ENCODE assay signal across 1 cellular context in the genomic region with DNA sequence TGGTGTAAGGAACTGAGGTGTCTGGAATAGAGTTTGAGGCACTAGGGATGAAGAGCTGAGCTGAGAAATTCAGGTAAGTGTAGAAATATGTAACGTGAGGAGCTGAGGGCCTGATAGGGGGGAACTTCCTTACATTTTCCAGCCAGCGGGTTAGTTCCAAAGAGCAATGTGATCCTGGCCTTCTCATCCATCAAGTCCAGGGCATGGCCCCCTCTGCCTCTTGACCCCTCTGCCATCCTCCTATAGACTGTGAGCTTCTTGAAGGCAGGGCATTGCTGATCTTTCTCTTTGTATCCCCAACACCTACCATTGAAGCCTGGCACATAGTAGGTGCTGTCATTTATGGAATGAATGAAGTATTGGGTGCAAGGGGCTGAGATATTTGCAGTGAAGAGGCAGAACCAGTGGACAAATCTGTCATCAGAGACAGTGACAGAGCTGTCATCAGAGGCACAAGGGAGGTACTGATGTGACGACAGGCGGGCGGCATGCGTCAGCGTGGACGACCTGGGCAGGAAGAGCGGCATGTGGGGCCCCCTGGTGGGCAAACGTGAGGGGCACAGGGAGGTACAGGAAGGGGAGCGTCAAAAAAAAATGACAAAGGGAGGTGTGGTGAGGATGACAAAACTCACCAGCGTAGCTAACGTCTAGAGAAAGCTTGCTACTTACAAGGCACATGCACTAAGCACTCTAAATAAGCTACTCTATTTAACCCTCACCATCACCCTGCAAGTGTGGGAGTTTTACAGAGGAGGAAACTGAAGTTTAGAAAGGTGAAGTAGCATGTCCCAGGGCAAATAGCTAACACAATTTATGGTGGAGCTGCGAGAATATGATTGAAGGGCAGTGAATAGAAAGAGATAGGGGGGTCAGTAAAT.
TF ChIP-seq lines count a peak whose summit lies in the region.

No MANE protein-coding gene starts in this region.

TF ChIP-seq in HEK293, 187 proteins besides CTCF, POLR2A, EP300 and RAD21 (continued from another document and continues in another):
- TF ChIP-seq, protein P1, sequence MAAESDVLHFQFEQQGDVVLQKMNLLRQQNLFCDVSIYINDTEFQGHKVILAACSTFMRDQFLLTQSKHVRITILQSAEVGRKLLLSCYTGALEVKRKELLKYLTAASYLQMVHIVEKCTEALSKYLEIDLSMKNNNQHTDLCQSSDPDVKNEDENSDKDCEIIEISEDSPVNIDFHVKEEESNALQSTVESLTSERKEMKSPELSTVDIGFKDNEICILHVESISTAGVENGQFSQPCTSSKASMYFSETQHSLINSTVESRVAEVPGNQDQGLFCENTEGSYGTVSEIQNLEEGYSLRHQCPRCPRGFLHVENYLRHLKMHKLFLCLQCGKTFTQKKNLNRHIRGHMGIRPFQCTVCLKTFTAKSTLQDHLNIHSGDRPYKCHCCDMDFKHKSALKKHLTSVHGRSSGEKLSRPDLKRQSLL (tag by site-specific recombination; IDR thresholded peaks at IDR 0.05): no peak
- TF ChIP-seq ZFP69B (tag by site-specific recombination; IDR thresholded peaks at IDR 0.05) (0 out of 2 replicates have a peak, but pooled peaks have one; percentile 18), ZNF830 (tag by site-specific recombination; IDR thresholded peaks at IDR 0.05; ENCODE audit: low read depth) (no peak), YY2 (tag by site-specific recombination; IDR thresholded peaks at IDR 0.05) (no peak), ZNF366 (tag by site-specific recombination; conservative IDR thresholded peaks at IDR 0.05) (peak; percentile 85), ZNF555 (tag by site-specific recombination; conservative IDR thresholded peaks at IDR 0.05) (no peak), ZNF133 (tag by site-specific recombination; IDR thresholded peaks at IDR 0.05) (no peak), ZNF626 (tag by site-specific recombination; IDR thresholded peaks at IDR 0.05) (no peak), ZNF175 (tag by site-specific recombination; IDR thresholded peaks at IDR 0.05) (no peak), SETDB1 (IDR thresholded peaks at IDR 0.05; ENCODE audit: insufficient read length, low read length) (no peak), ZSCAN30 (tag by site-specific recombination; IDR thresholded peaks at IDR 0.05) (peak; percentile 27; the same call in 1 of the 2 replicates), ZNF391 (tag by site-specific recombination; IDR thresholded peaks at IDR 0.05; ENCODE audit: borderline replicate concordance, low read depth) (peak; percentile 88; the same call in 1 of the 2 replicates), ZNF596 (tag by site-specific recombination; IDR thresholded peaks at IDR 0.05) (no peak), ZNF10 (tag by site-specific recombination; IDR thresholded peaks at IDR 0.05) (peak; percentile 14; the same call in 1 of the 2 replicates), ZBTB21 (tag by site-specific recombination; IDR thresholded peaks at IDR 0.05) (peak; percentile 97), TRIM28 (IDR thresholded peaks at IDR 0.05; ENCODE audit: borderline replicate concordance, low read length) (peak; percentile 61; the same call in 1 of the 2 replicates), ZNF394 (tag by site-specific recombination; IDR thresholded peaks at IDR 0.05; ENCODE audit: borderline replicate concordance) (peak; percentile 75), ZNF76 (tag by site-specific recombination; IDR thresholded peaks at IDR 0.05; ENCODE audit: borderline replicate concordance, low read depth) (no peak), IKZF3 (tag by site-specific recombination; IDR thresholded peaks at IDR 0.05) (no peak), ZNF664 (tag by site-specific recombination; IDR thresholded peaks at IDR 0.05) (no peak), ZNF221 (tag by site-specific recombination; IDR thresholded peaks at IDR 0.05; ENCODE audit: borderline replicate concordance) (no peak), ZNF37A (tag by site-specific recombination; IDR thresholded peaks at IDR 0.05) (no peak), PRDM1 (tag by site-specific recombination; IDR thresholded peaks at IDR 0.05) (peak; percentile 39; the same call in 1 of the 2 replicates), ZNF701 (tag by site-specific recombination; IDR thresholded peaks at IDR 0.05) (no peak), ZNF654 (tag by site-specific recombination; IDR thresholded peaks at IDR 0.05; ENCODE audit: low read depth) (peak; percentile 97), ZNF707 (tag by site-specific recombination; IDR thresholded peaks at IDR 0.05) (no peak), ZNF157 (tag by site-specific recombination; IDR thresholded peaks at IDR 0.05) (no peak), GLIS1 (tag by site-specific recombination; IDR thresholded peaks at IDR 0.05) (peak; percentile 56), ZNF341 (tag by site-specific recombination; IDR thresholded peaks at IDR 0.05; ENCODE audit: low read depth) (no peak), ZNF571 (tag by site-specific recombination; IDR thresholded peaks at IDR 0.05) (no peak), ZNF248 (tag by site-specific recombination; IDR thresholded peaks at IDR 0.05) (no peak), YY1 (tag by site-specific recombination; IDR thresholded peaks at IDR 0.05) (no peak), ZFP3 (tag by site-specific recombination; IDR thresholded peaks at IDR 0.05; ENCODE audit: low read depth) (no peak), ZNF530 (tag by site-specific recombination; IDR thresholded peaks at IDR 0.05; ENCODE audit: low read depth) (no peak), ZXDB (tag by site-specific recombination; IDR thresholded peaks at IDR 0.05) (peak; percentile 54; the same call in 1 of the 2 replicates), ZNF292 (tag by site-specific recombination; IDR thresholded peaks at IDR 0.05; ENCODE audit: borderline replicate concordance, low read depth) (no peak), ZNF549 (tag by site-specific recombination; IDR thresholded peaks at IDR 0.05) (no peak)
- TF ChIP-seq, protein P2, sequence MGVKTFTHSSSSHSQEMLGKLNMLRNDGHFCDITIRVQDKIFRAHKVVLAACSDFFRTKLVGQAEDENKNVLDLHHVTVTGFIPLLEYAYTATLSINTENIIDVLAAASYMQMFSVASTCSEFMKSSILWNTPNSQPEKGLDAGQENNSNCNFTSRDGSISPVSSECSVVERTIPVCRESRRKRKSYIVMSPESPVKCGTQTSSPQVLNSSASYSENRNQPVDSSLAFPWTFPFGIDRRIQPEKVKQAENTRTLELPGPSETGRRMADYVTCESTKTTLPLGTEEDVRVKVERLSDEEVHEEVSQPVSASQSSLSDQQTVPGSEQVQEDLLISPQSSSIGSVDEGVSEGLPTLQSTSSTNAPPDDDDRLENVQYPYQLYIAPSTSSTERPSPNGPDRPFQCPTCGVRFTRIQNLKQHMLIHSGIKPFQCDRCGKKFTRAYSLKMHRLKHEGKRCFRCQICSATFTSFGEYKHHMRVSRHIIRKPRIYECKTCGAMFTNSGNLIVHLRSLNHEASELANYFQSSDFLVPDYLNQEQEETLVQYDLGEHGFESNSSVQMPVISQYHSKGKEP (tag by site-specific recombination; IDR thresholded peaks at IDR 0.05): no peak
- TF ChIP-seq, protein P3, sequence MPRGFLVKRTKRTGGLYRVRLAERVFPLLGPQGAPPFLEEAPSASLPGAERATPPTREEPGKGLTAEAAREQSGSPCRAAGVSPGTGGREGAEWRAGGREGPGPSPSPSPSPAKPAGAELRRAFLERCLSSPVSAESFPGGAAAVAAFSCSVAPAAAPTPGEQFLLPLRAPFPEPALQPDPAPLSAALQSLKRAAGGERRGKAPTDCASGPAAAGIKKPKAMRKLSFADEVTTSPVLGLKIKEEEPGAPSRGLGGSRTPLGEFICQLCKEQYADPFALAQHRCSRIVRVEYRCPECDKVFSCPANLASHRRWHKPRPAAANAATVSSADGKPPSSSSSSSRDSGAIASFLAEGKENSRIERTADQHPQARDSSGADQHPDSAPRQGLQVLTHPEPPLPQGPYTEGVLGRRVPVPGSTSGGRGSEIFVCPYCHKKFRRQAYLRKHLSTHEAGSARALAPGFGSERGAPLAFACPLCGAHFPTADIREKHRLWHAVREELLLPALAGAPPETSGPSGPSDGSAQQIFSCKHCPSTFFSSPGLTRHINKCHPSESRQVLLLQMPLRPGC (tag by site-specific recombination; IDR thresholded peaks at IDR 0.05): peak; percentile 71; the same call in 1 of the 2 replicates
- TF ChIP-seq, protein P4, sequence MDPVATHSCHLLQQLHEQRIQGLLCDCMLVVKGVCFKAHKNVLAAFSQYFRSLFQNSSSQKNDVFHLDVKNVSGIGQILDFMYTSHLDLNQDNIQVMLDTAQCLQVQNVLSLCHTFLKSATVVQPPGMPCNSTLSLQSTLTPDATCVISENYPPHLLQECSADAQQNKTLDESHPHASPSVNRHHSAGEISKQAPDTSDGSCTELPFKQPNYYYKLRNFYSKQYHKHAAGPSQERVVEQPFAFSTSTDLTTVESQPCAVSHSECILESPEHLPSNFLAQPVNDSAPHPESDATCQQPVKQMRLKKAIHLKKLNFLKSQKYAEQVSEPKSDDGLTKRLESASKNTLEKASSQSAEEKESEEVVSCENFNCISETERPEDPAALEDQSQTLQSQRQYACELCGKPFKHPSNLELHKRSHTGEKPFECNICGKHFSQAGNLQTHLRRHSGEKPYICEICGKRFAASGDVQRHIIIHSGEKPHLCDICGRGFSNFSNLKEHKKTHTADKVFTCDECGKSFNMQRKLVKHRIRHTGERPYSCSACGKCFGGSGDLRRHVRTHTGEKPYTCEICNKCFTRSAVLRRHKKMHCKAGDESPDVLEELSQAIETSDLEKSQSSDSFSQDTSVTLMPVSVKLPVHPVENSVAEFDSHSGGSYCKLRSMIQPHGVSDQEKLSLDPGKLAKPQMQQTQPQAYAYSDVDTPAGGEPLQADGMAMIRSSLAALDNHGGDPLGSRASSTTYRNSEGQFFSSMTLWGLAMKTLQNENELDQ (tag by site-specific recombination; IDR thresholded peaks at IDR 0.05; ENCODE audit: low read depth): no peak
- TF ChIP-seq, protein P5, sequence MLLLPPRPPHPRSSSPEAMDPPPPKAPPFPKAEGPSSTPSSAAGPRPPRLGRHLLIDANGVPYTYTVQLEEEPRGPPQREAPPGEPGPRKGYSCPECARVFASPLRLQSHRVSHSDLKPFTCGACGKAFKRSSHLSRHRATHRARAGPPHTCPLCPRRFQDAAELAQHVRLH (tag by site-specific recombination; IDR thresholded peaks at IDR 0.05): 0 out of 2 replicates have a peak, but pooled peaks have one; percentile 45
- TF ChIP-seq, protein P6, sequence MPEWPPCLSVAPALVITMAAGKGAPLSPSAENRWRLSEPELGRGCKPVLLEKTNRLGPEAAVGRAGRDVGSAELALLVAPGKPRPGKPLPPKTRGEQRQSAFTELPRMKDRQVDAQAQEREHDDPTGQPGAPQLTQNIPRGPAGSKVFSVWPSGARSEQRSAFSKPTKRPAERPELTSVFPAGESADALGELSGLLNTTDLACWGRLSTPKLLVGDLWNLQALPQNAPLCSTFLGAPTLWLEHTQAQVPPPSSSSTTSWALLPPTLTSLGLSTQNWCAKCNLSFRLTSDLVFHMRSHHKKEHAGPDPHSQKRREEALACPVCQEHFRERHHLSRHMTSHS (tag by site-specific recombination; IDR thresholded peaks at IDR 0.05): no peak
- TF ChIP-seq, protein P7, sequence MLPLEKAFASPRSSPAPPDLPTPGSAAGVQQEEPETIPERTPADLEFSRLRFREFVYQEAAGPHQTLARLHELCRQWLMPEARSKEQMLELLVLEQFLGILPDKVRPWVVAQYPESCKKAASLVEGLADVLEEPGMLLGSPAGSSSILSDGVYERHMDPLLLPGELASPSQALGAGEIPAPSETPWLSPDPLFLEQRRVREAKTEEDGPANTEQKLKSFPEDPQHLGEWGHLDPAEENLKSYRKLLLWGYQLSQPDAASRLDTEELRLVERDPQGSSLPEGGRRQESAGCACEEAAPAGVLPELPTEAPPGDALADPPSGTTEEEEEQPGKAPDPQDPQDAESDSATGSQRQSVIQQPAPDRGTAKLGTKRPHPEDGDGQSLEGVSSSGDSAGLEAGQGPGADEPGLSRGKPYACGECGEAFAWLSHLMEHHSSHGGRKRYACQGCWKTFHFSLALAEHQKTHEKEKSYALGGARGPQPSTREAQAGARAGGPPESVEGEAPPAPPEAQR (tag by site-specific recombination; IDR thresholded peaks at IDR 0.05): 0 out of 2 replicates have a peak, but pooled peaks have one; percentile 40
- TF ChIP-seq, protein P8, sequence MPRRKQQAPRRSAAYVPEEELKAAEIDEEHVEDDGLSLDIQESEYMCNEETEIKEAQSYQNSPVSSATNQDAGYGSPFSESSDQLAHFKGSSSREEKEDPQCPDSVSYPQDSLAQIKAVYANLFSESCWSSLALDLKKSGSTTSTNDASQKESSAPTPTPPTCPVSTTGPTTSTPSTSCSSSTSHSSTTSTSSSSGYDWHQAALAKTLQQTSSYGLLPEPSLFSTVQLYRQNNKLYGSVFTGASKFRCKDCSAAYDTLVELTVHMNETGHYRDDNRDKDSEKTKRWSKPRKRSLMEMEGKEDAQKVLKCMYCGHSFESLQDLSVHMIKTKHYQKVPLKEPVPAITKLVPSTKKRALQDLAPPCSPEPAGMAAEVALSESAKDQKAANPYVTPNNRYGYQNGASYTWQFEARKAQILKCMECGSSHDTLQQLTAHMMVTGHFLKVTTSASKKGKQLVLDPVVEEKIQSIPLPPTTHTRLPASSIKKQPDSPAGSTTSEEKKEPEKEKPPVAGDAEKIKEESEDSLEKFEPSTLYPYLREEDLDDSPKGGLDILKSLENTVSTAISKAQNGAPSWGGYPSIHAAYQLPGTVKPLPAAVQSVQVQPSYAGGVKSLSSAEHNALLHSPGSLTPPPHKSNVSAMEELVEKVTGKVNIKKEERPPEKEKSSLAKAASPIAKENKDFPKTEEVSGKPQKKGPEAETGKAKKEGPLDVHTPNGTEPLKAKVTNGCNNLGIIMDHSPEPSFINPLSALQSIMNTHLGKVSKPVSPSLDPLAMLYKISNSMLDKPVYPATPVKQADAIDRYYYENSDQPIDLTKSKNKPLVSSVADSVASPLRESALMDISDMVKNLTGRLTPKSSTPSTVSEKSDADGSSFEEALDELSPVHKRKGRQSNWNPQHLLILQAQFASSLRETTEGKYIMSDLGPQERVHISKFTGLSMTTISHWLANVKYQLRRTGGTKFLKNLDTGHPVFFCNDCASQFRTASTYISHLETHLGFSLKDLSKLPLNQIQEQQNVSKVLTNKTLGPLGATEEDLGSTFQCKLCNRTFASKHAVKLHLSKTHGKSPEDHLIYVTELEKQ (tag by site-specific recombination; IDR thresholded peaks at IDR 0.05; ENCODE audit: borderline replicate concordance): peak; percentile 79
- TF ChIP-seq, protein P9, sequence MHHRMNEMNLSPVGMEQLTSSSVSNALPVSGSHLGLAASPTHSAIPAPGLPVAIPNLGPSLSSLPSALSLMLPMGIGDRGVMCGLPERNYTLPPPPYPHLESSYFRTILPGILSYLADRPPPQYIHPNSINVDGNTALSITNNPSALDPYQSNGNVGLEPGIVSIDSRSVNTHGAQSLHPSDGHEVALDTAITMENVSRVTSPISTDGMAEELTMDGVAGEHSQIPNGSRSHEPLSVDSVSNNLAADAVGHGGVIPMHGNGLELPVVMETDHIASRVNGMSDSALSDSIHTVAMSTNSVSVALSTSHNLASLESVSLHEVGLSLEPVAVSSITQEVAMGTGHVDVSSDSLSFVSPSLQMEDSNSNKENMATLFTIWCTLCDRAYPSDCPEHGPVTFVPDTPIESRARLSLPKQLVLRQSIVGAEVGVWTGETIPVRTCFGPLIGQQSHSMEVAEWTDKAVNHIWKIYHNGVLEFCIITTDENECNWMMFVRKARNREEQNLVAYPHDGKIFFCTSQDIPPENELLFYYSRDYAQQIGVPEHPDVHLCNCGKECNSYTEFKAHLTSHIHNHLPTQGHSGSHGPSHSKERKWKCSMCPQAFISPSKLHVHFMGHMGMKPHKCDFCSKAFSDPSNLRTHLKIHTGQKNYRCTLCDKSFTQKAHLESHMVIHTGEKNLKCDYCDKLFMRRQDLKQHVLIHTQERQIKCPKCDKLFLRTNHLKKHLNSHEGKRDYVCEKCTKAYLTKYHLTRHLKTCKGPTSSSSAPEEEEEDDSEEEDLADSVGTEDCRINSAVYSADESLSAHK (tag by site-specific recombination; IDR thresholded peaks at IDR 0.05): no peak
